11 cellular contexts compared by ENCODE assay signal in genomic region chr17:28193241-28193640, GRCh38.
A peak's percentile ranks its signal among the peaks of the same experiment; 100 is the strongest.
DNase-seq lines count a peak whose midpoint lies in the region; ATAC-seq and TF ChIP-seq lines count a peak whose summit lies in the region.
"Had no signal": no experiment of that assay in that cellular context is flagged by ENCODE, and none has a peak within 500 bp of the region (broad histone marks: within the 10 kb centered on the region; RNA-seq: fewer than 3 reads in every experiment).

No MANE protein-coding gene starts in this region.

- no peak for ATAC-seq in T-cell (replicated peaks in 1 of 4)
- ATAC-seq in HG03442 (IDR thresholded peaks at IDR 0.05; ENCODE audit: unreplicated experiment) = no peak
- ATAC-seq: activated T-helper 17 cell treated with anti-CD3 and anti-CD28 coated beads, Interleukin-2, amount 50 U/mL, for 72 hours had no signal

- H3K27me3 Mint-ChIP-seq in T-cell = no peaks in the 10 kb centered on the region
- H3K27me3 Mint-ChIP-seq: activated T-helper 17 cell treated with anti-CD3 and anti-CD28 coated beads, Interleukin-2, amount 50 U/mL, for 72 hours had no signal

- H3K9me3 Mint-ChIP-seq in T-cell = no peaks in the 10 kb centered on the region
- H3K9me3 Mint-ChIP-seq: activated T-helper 17 cell treated with anti-CD3 and anti-CD28 coated beads, Interleukin-2, amount 50 U/mL, for 72 hours had no signal

- peak in 47 of 76 experiments; percentile 7 to 66 (median 28) for DNase-seq in HUDEP-2 (lab: John Stamatoyannopoulos, UW; ENCODE audit: unreplicated experiment in 76 of 76)
- peak in 1 of 34 experiments; percentile 4 for DNase-seq in T-cell
- DNase-seq in left ventricle myocardium inferior = peak; percentile 25
- peak; percentile 51 for DNase-seq in superior temporal gyrus (ENCODE audit: extremely low spot score)
- no peak for DNase-seq in COR-L47 (lab: John Stamatoyannopoulos, UW)
- DNase-seq in NCI-H1436 treated with DMSO at 0.1 percent for 48 hours (lab: John Stamatoyannopoulos, UW) = no peak
- DNase-seq: DND-41, GM23248 had no signal

- H3K4me1 Mint-ChIP-seq in T-cell = peaks cover 0 to 7% (median 5%) of the 10 kb centered on the region in 3 donors
- H3K4me1 Mint-ChIP-seq: activated T-helper 17 cell treated with anti-CD3 and anti-CD28 coated beads, Interleukin-2, amount 50 U/mL, for 72 hours had no signal

- peak overlapping the region; percentile 9 to 50 for H3K27ac Mint-ChIP-seq in T-cell
- H3K27ac Mint-ChIP-seq: activated T-helper 17 cell treated with anti-CD3 and anti-CD28 coated beads, Interleukin-2, amount 50 U/mL, for 72 hours had no signal

- TF ChIP-seq CTCF in left ventricle myocardium inferior (IDR thresholded peaks at IDR 0.05; ENCODE audit: borderline replicate concordance) = peak; percentile 16

- CTCF ChIA-PET in T-cell (lab: Charles Lee) = no interaction called here

- peaks cover 53% of the 10 kb centered on the region for H3K36me3 Mint-ChIP-seq in T-cell

- H3K4me1 ChIP-seq in left ventricle myocardium inferior = peaks cover 5% of the 10 kb centered on the region

- intact Hi-C loops in left ventricle myocardium inferior (cut with micrococcal nuclease) = no loop called here

- peak overlapping the region; percentile 13 for H3K27ac ChIP-seq in left ventricle myocardium inferior (replicated peaks)
- H3K27ac ChIP-seq: GM23248 had no signal

- H3K9me3 ChIP-seq in left ventricle myocardium inferior (replicated peaks) = no peaks in the 10 kb centered on the region

- H3K4me3 ChIP-seq in left ventricle myocardium inferior = no peak overlapping the region
- H3K4me3 ChIP-seq: GM23248, skin epidermis had no signal

- H3K4me3 Mint-ChIP-seq in T-cell = no peak overlapping the region
- H3K4me3 Mint-ChIP-seq: activated T-helper 17 cell treated with anti-CD3 and anti-CD28 coated beads, Interleukin-2, amount 50 U/mL, for 72 hours had no signal

- H3K36me3 ChIP-seq in left ventricle myocardium inferior = peaks cover 62% of the 10 kb centered on the region

- H3K27me3 ChIP-seq in left ventricle myocardium inferior (ENCODE audit: low read depth) = no peaks in the 10 kb centered on the region

- POLR2A ChIA-PET in T-cell (lab: Charles Lee) = no interaction called here

Comparison
In these comparisons a context has a peak if more than half of its experiments do, and no peak if none do; other contexts are left out.
1. DNase-seq: peak in HUDEP-2 (47 of 76), left ventricle myocardium inferior (single experiment) and superior temporal gyrus (single experiment); none in COR-L47 (single experiment) and NCI-H1436 treated with DMSO at 0.1 percent for 48 hours (single experiment).